In the genomic region with DNA sequence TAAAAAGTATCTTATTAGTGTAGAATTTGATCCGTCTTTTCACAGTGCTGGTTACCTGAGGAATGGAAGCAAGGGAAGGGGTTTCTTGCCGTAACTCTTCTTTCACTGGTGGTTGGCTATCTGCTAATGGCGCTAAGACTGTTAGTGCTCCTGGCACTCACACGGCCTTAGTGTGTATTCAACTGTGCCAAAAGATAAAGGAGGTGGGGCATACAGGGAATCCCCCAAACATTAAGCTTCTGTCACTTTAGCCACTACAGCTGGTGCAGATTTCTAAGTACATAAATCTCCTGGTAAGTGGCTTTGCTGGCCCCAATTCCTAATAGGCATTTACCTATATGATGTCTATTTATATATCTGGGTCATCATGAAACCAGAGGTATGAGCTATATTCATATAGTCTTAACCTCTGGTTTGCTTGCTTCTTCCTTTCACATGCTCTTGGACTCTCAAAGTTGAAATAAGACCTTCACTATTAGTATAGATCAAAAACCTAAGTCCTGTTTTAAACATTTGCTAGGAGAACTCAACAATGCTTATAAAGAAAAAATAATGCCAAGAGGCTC, we compare ENCODE assay signal across 29 cellular contexts.
DNase-seq lines count a peak whose midpoint lies in the region; ATAC-seq, FAIRE-seq and TF ChIP-seq lines count a peak whose summit lies in the region.
"Had no signal": no experiment of that assay in that cellular context is flagged by ENCODE, and none has a peak within 500 bp of the region (broad histone marks: within the 10 kb centered on the region; RNA-seq: fewer than 3 reads in every experiment).

No MANE protein-coding gene starts in this region.

- peak; percentile 37 for ATAC-seq in GM21529 (IDR thresholded peaks at IDR 0.05; ENCODE audit: unreplicated experiment)
- ATAC-seq in K562, result no peak
- ATAC-seq in CD4-positive, alpha-beta T cell (ENCODE audit: poor library complexity), result no peak
- ATAC-seq in HG03342 (IDR thresholded peaks at IDR 0.05; ENCODE audit: unreplicated experiment), result no peak
- ATAC-seq: natural killer cell treated with Interleukin-12 subunit alpha and Interleukin-12 subunit beta and Interleukin-15 and Interleukin-18, amount 100 ng/mL, for 72 hours; PC-3; psoas muscle; sciatic nerve had no signal

- POLR2A ChIA-PET in K562 (lab: Yijun Ruan, JAX), result no interaction called here
- POLR2A ChIA-PET in CD4-positive, alpha-beta T cell (lab: Charles Lee), result no interaction called here

- no peaks in the 10 kb centered on the region for H3K9me3 Mint-ChIP-seq in CD4-positive, alpha-beta T cell
- H3K9me3 Mint-ChIP-seq: activated CD4-positive, alpha-beta memory T cell treated with anti-CD3 and anti-CD28 coated beads, Interleukin-2, amount 10 ng/mL, durations not matched to agents 7 days and 5 days; activated naive CD4-positive, alpha-beta T cell treated with anti-CD3 and anti-CD28 coated beads for 36 hours; CD8-positive, alpha-beta memory T cell; dendritic cell treated with granulocyte-macrophage colony-stimulating factor and Interleukin-4, amounts not matched to agents 40 ng/mL and 50 ng/mL, for 4 days; natural killer cell treated with Interleukin-12 subunit alpha and Interleukin-12 subunit beta and Interleukin-15 and Interleukin-18, amount 100 ng/mL, for 72 hours; T-helper 1 cell treated with Interleukin-12 subunit alpha and Interleukin-12 subunit beta and Interleukin-4 antibody, amounts not matched to agents 30 μg/mL and 1 μg/mL, for 36 hours had no signal

- intact Hi-C loops in K562 (cut with micrococcal nuclease) (no loop called here), cardiac septum (cut with DNase I) (no loop called here)
- intact Hi-C loops in CD4-positive, alpha-beta T cell (cut with DNase I, micrococcal nuclease), result no loop called here

- no peak overlapping the region for H3K4me3 Mint-ChIP-seq in CD4-positive, alpha-beta T cell
- H3K4me3 Mint-ChIP-seq: activated CD4-positive, alpha-beta memory T cell treated with anti-CD3 and anti-CD28 coated beads, Interleukin-2, amount 10 ng/mL, durations not matched to agents 7 days and 5 days; activated naive CD4-positive, alpha-beta T cell treated with anti-CD3 and anti-CD28 coated beads for 36 hours; CD8-positive, alpha-beta memory T cell; dendritic cell treated with granulocyte-macrophage colony-stimulating factor and Interleukin-4, amounts not matched to agents 40 ng/mL and 50 ng/mL, for 4 days; natural killer cell treated with Interleukin-12 subunit alpha and Interleukin-12 subunit beta and Interleukin-15 and Interleukin-18, amount 100 ng/mL, for 72 hours; T-helper 1 cell treated with Interleukin-12 subunit alpha and Interleukin-12 subunit beta and Interleukin-4 antibody, amounts not matched to agents 30 μg/mL and 1 μg/mL, for 36 hours had no signal

- TF ChIP-seq POLR2A in GM12892 (IDR thresholded peaks at IDR 0.05; ENCODE audit: low read depth, low read length) (no peak), K562 (conservative IDR thresholded peaks at IDR 0.05) (no peak)

- no peak for DNase-seq in GM12892 (ENCODE audit: insufficient read length)
- DNase-seq in NCI-H1092 (lab: John Stamatoyannopoulos, UW), result peak; percentile 5
- no peak for DNase-seq in K562 (ENCODE audit: extremely low read depth in 1 of 4, low spot score in 3 of 4)
- DNase-seq in cardiac septum (ENCODE audit: low spot score), result no peak
- DNase-seq in CD4-positive, alpha-beta T cell, result no peak
- DNase-seq: activated CD4-positive, alpha-beta memory T cell treated with anti-CD3 and anti-CD28 coated beads, Interleukin-2, amount 10 ng/mL, durations not matched to agents 7 days and 5 days; activated CD8-positive, alpha-beta memory T cell treated with anti-CD3 and anti-CD28 coated beads, Interleukin-2, amount 50 U/mL, for 4 hours; activated naive CD4-positive, alpha-beta T cell treated with anti-CD3 and anti-CD28 coated beads for 36 hours; adrenal gland; BE2C; CD8-positive, alpha-beta memory T cell; KBM-7; mammary epithelial cell; MG63; NCI-H1417 treated with DMSO at 0.1 percent for 48 hours; occipital lobe; PC-3; psoas muscle; stomach; uterus had no signal

- no peak overlapping the region for H3K27ac ChIP-seq in K562 (ENCODE audit: extremely low read depth, low read depth, low read length)
- no peak overlapping the region for H3K27ac ChIP-seq in CD4-positive, alpha-beta T cell (ENCODE audit: low read depth, low read length)
- H3K27ac ChIP-seq: adrenal gland, psoas muscle, SK-N-MC, stomach, uterus had no signal

- CTCF ChIA-PET in K562 (lab: Yijun Ruan, JAX; ENCODE audit: low intra/inter-chr PET ratio), result no interaction called here
- CTCF ChIA-PET in CD4-positive, alpha-beta T cell (lab: Charles Lee), result no interaction called here

- TF ChIP-seq CTCF in K562 (IDR thresholded peaks at IDR 0.05 in 2 of 3, conservative IDR thresholded peaks at IDR 0.05 in 1 of 3; ENCODE audit: insufficient read depth in 2 of 3, low read depth in 1 of 3, low read length in 3 of 3), result no peak
- TF ChIP-seq CTCF in CD4-positive, alpha-beta T cell (IDR thresholded peaks at IDR 0.05), result no peak

- peaks cover 10 to 46% of the 10 kb centered on the region in 2 experiments; a peak in 4 of 5 replicates for H3K4me1 ChIP-seq in K562 (replicated peaks in 1 of 2; ENCODE audit: control insufficient read depth in 2 of 2, insufficient read depth in 2 of 2, low read length in 2 of 2)
- H3K4me1 ChIP-seq: adrenal gland, BE2C, uterus had no signal

- H3K36me3 Mint-ChIP-seq in CD4-positive, alpha-beta T cell (ENCODE audit: low read depth), result no peaks in the 10 kb centered on the region
- H3K36me3 Mint-ChIP-seq: CD8-positive, alpha-beta memory T cell; natural killer cell treated with Interleukin-12 subunit alpha and Interleukin-12 subunit beta and Interleukin-15 and Interleukin-18, amount 100 ng/mL, for 72 hours had no signal

- H3K9me1 ChIP-seq in K562 (ENCODE audit: control insufficient read depth, insufficient read depth, low read length), result no peaks in the 10 kb centered on the region

- H3K4me1 Mint-ChIP-seq in CD4-positive, alpha-beta T cell (ENCODE audit: low read depth), result no peaks in the 10 kb centered on the region
- H3K4me1 Mint-ChIP-seq: activated CD4-positive, alpha-beta memory T cell treated with anti-CD3 and anti-CD28 coated beads, Interleukin-2, amount 10 ng/mL, durations not matched to agents 7 days and 5 days; CD8-positive, alpha-beta memory T cell had no signal

- in situ Hi-C loops in K562 (cut with MboI), result no loop called here

- H3K79me2 ChIP-seq in K562 (ENCODE audit: control insufficient read depth, insufficient read depth, low read length), result no peaks in the 10 kb centered on the region

- no peaks in the 10 kb centered on the region for H3K27me3 Mint-ChIP-seq in CD4-positive, alpha-beta T cell
- H3K27me3 Mint-ChIP-seq: activated CD4-positive, alpha-beta memory T cell treated with anti-CD3 and anti-CD28 coated beads, Interleukin-2, amount 10 ng/mL, durations not matched to agents 7 days and 5 days; dendritic cell treated with granulocyte-macrophage colony-stimulating factor and Interleukin-4, amounts not matched to agents 40 ng/mL and 50 ng/mL, for 4 days had no signal

- no peaks in the 10 kb centered on the region for H3K27me3 ChIP-seq in K562 (ENCODE audit: control insufficient read depth in 2 of 2, insufficient read depth in 2 of 2, low read length in 2 of 2)
- no peaks in the 10 kb centered on the region for H3K27me3 ChIP-seq in CD4-positive, alpha-beta T cell (ENCODE audit: control insufficient read depth, insufficient read depth, low read length)
- H3K27me3 ChIP-seq: adrenal gland, BE2C, MG63, uterus had no signal

- no peak for TF ChIP-seq RAD21 in K562 (CRISPR knock-in tag; conservative IDR thresholded peaks at IDR 0.05 in 1 of 2, IDR thresholded peaks at IDR 0.05 in 1 of 2)

- peak overlapping the region; percentile 16; the same call in 1 of the 2 replicates for H2AFZ ChIP-seq in K562 (ENCODE audit: low read depth, low read length)

- H4K20me1 ChIP-seq in K562 (replicated peaks; ENCODE audit: control insufficient read depth, insufficient read depth, low read length), result no peaks in the 10 kb centered on the region

- H3K9ac ChIP-seq in K562 (ENCODE audit: insufficient read depth in 1 of 2, low read depth in 2 of 2, low read length in 2 of 2), result no peak overlapping the region

- FAIRE-seq in GM12892 (lab: Jason Lieb, UNC) (peak; percentile 73), K562 (lab: Jason Lieb, UNC) (no peak)
- FAIRE-seq: H1, HTR-8/SVneo had no signal

- TF ChIP-seq EP300 in K562 (IDR thresholded peaks at IDR 0.05; ENCODE audit: low read length), result no peak

- H3K9me3 ChIP-seq in K562 (replicated peaks; ENCODE audit: control insufficient read depth, insufficient read depth, low read depth, low read length), result no peaks in the 10 kb centered on the region
- H3K9me3 ChIP-seq in CD4-positive, alpha-beta T cell (ENCODE audit: control insufficient read depth, low read length), result no peaks in the 10 kb centered on the region
- H3K9me3 ChIP-seq: adrenal gland, BE2C, MG63, psoas muscle, stomach, uterus had no signal

- H3K4me2 ChIP-seq in K562 (ENCODE audit: insufficient read depth, low read length), result no peak overlapping the region

- H3K36me3 ChIP-seq in K562 (ENCODE audit: control insufficient read depth, insufficient read depth, low read length), result no peaks in the 10 kb centered on the region
- H3K36me3 ChIP-seq: adrenal gland, BE2C, MG63, stomach, uterus had no signal

- no peak overlapping the region for H3K27ac Mint-ChIP-seq in CD4-positive, alpha-beta T cell
- H3K27ac Mint-ChIP-seq: activated CD4-positive, alpha-beta memory T cell treated with anti-CD3 and anti-CD28 coated beads, Interleukin-2, amount 10 ng/mL, durations not matched to agents 7 days and 5 days; activated naive CD4-positive, alpha-beta T cell treated with anti-CD3 and anti-CD28 coated beads for 36 hours; CD8-positive, alpha-beta memory T cell; dendritic cell treated with granulocyte-macrophage colony-stimulating factor and Interleukin-4, amounts not matched to agents 40 ng/mL and 50 ng/mL, for 4 days; natural killer cell treated with Interleukin-12 subunit alpha and Interleukin-12 subunit beta and Interleukin-15 and Interleukin-18, amount 100 ng/mL, for 72 hours; T-helper 1 cell treated with Interleukin-12 subunit alpha and Interleukin-12 subunit beta and Interleukin-4 antibody, amounts not matched to agents 30 μg/mL and 1 μg/mL, for 36 hours had no signal

- 25% methylated on average over 4 of the region's 4 CpGs for WGBS in K562 (ENCODE audit: insufficient coverage, low coverage, missing lambda C conversion rate)

- H3K4me3 ChIP-seq in K562, result no peak overlapping the region
- H3K4me3 ChIP-seq: adrenal gland, MG63, psoas muscle, SK-N-MC, stomach, uterus had no signal

- no TSS peak for BruUV-seq in K562 (replicated peaks; lab: Mats Ljungman, UMichigan)

TF ChIP-seq in K562, 482 proteins besides CTCF, POLR2A, EP300 and RAD21:
- 0 out of 2 replicates have a peak, but pooled peaks have one; percentile 8 for TF ChIP-seq CBFA2T3 (IDR thresholded peaks at IDR 0.05)
- TF ChIP-seq ZNF274 (IDR thresholded peaks at IDR 0.05; ENCODE audit: borderline replicate concordance, low read depth, low read length), result no peak
